Comparison of ENCODE assay signal across 8 cellular contexts in the genomic region with DNA sequence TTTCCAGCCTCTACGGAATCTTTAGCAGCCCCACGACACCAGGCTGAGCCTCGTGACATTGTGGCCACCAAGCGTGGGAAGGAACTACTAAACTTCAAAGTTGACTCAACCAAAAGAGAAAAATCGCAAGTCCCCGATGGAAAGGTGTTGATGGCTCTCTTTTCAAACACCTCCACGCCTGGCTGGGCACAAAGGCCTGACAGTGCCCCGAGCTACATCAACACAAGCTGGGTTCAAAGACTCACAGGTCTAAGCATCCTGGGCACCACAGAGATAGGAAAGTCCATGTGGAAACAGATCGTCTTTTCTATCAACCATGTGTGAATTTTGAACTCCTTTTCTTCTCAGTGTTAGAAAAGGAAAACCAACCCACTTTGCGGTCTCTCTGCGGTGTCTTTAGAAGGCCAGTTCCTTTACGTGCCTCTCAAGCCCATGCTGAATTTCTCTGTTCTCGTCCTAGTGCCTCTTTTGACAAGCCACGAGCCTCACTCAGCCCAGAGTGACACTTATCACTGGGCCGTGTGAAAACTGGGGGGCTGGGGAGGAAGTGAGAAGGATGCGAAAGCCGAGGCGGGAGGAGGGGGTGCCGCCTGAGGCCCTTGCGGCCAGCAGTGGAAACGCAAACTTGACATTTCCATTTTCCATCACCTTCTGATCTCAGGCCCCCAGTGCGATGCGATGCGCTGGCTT. TPM values are rescaled to one million over a fixed set of nuclear protein-coding genes. Genes with fewer than 3 reads are reported as not detected.
A peak's percentile ranks its signal among the peaks of the same experiment; 100 is the strongest.
DNase-seq lines count a peak whose midpoint lies in the region; ATAC-seq and TF ChIP-seq lines count a peak whose summit lies in the region.

No MANE protein-coding gene starts in this region.

- H3K9ac ChIP-seq in DND-41 (ENCODE audit: low read depth, low read length) (no peak overlapping the region), mammary epithelial cell (ENCODE audit: insufficient read depth, low read length) (no peak overlapping the region)

- no peaks in the 10 kb centered on the region for H3K27me3 Mint-ChIP-seq in IgD-negative memory B cell
- H3K27me3 Mint-ChIP-seq in stimulated activated naive B cell treated with anti-CD40 and anti-IgM and Interleukin-4, amounts not matched to agents 10 μg/mL and 1 μg/mL and 100 μg/mL, for 72 hours = no peaks in the 10 kb centered on the region

- intact Hi-C loops in mammary epithelial cell (cut with micrococcal nuclease) = no loop called here

- H3K36me3 ChIP-seq in DND-41 (ENCODE audit: insufficient read depth, low read length) (no peaks in the 10 kb centered on the region), mammary epithelial cell (ENCODE audit: insufficient read depth, low read length) (no peaks in the 10 kb centered on the region), BE2C (no peaks in the 10 kb centered on the region)

- H3K79me2 ChIP-seq in DND-41 (ENCODE audit: insufficient read depth, low read length) (no peaks in the 10 kb centered on the region), mammary epithelial cell (ENCODE audit: insufficient read depth, low read length) (peaks cover 36% of the 10 kb centered on the region)

- peaks cover 56 to 60% (median 56%) of the 10 kb centered on the region in 3 donors for H3K4me1 Mint-ChIP-seq in IgD-negative memory B cell
- peaks cover 58 to 79% of the 10 kb centered on the region in 2 donors for H3K4me1 Mint-ChIP-seq in stimulated activated naive B cell treated with anti-CD40 and anti-IgM and Interleukin-4, amounts not matched to agents 10 μg/mL and 1 μg/mL and 100 μg/mL, for 72 hours

- H4K20me1 ChIP-seq in DND-41 (ENCODE audit: insufficient read depth, low read length) = no peaks in the 10 kb centered on the region
- no peaks in the 10 kb centered on the region for H4K20me1 ChIP-seq in mammary epithelial cell (ENCODE audit: insufficient read depth, low read length)

- TF ChIP-seq CTCF in DND-41 (IDR thresholded peaks at IDR 0.05; ENCODE audit: borderline replicate concordance, extremely low read depth, low read length, poor library complexity, severe bottlenecking) = no peak
- no peak for TF ChIP-seq CTCF in mammary epithelial cell (conservative IDR thresholded peaks at IDR 0.05 in 1 of 2, IDR thresholded peaks at IDR 0.05 in 1 of 2; ENCODE audit: extremely low read depth in 1 of 2, insufficient read depth in 1 of 2, low read depth in 1 of 2, low read length in 2 of 2)
- TF ChIP-seq CTCF in BE2C (IDR thresholded peaks at IDR 0.05; ENCODE audit: low read depth, low read length) = no peak

- H3K9me3 ChIP-seq in DND-41 (ENCODE audit: insufficient read depth, low read length, severe bottlenecking) (no peaks in the 10 kb centered on the region), mammary epithelial cell (replicated peaks; ENCODE audit: insufficient read depth, low read length) (no peaks in the 10 kb centered on the region), BE2C (no peaks in the 10 kb centered on the region)

- peak overlapping the region; percentile 77 to 97 (median 96) for H3K27ac Mint-ChIP-seq in IgD-negative memory B cell
- H3K27ac Mint-ChIP-seq in stimulated activated naive B cell treated with anti-CD40 and anti-IgM and Interleukin-4, amounts not matched to agents 10 μg/mL and 1 μg/mL and 100 μg/mL, for 72 hours = peak overlapping the region; percentile 95

- H3K4me3 ChIP-seq in DND-41 (ENCODE audit: low read depth in 1 of 2, low read length in 2 of 2) (no peak overlapping the region), mammary epithelial cell (replicated peaks in 1 of 3; ENCODE audit: insufficient read depth in 1 of 3, low read depth in 2 of 3, low read length in 3 of 3) (no peak overlapping the region), BE2C (ENCODE audit: low read depth, low read length) (no peak overlapping the region)

- ATAC-seq in DND-41 (ENCODE audit: insufficient read depth, low read depth) = peak; percentile 29; the same call in 1 of the 3 replicates
- peak; percentile 62 for ATAC-seq in GM21423 (IDR thresholded peaks at IDR 0.05; ENCODE audit: unreplicated experiment)
- ATAC-seq in stimulated activated naive B cell treated with anti-CD40 and anti-IgM and Interleukin-4, amounts not matched to agents 10 μg/mL and 1 μg/mL and 100 μg/mL, for 72 hours (replicated peaks) = peak; percentile 89 to 91

- H3K4me1 ChIP-seq in DND-41 (ENCODE audit: insufficient read depth, low read length) (no peaks in the 10 kb centered on the region), mammary epithelial cell (ENCODE audit: insufficient read depth, low read length) (peaks cover 6% of the 10 kb centered on the region), BE2C (no peaks in the 10 kb centered on the region)

- H2AFZ ChIP-seq in DND-41 (ENCODE audit: low read depth, low read length) (no peak overlapping the region), mammary epithelial cell (ENCODE audit: low read depth, low read length) (no peak overlapping the region)

- no peaks in the 10 kb centered on the region for H3K36me3 Mint-ChIP-seq in IgD-negative memory B cell
- peaks cover 9 to 15% of the 10 kb centered on the region in 2 donors for H3K36me3 Mint-ChIP-seq in stimulated activated naive B cell treated with anti-CD40 and anti-IgM and Interleukin-4, amounts not matched to agents 10 μg/mL and 1 μg/mL and 100 μg/mL, for 72 hours

- H3K9me3 Mint-ChIP-seq in IgD-negative memory B cell = no peaks in the 10 kb centered on the region
- H3K9me3 Mint-ChIP-seq in stimulated activated naive B cell treated with anti-CD40 and anti-IgM and Interleukin-4, amounts not matched to agents 10 μg/mL and 1 μg/mL and 100 μg/mL, for 72 hours = no peaks in the 10 kb centered on the region

- no peak overlapping the region for H3K4me2 ChIP-seq in DND-41 (ENCODE audit: insufficient read depth, low read length)
- H3K4me2 ChIP-seq in mammary epithelial cell (ENCODE audit: insufficient read depth, low read depth, low read length) = no peak overlapping the region

- CTCF ChIA-PET in mammary epithelial cell (lab: Charles Lee; ENCODE audit: low non-redundant PET) = no interaction called here

- DNase-seq in DND-41 (no peak), lung microvascular endothelial cell (ENCODE audit: low read depth in 2 of 2) (peak; percentile 32 to 84), mammary epithelial cell (no peak), BE2C (no peak)
- peak; percentile 71 for DNase-seq in activated T-cell treated with anti-CD3 and anti-CD28 coated beads, Interleukin-2, amount 50 U/mL, for 1 hour
- peak; percentile 89 for DNase-seq in stimulated activated naive B cell treated with anti-CD40 and anti-IgM and Interleukin-4, amounts not matched to agents 10 μg/mL and 1 μg/mL and 100 μg/mL, for 72 hours

- dilution Hi-C loops in mammary epithelial cell (cut with HindIII; ENCODE audit: low sequenced_read_pairs) = loop anchor here (5.0 kb wide), 1 partner anchor 69 kb away; no protein-coding TSS in a partner anchor

- 98% methylated on average over 18 of the region's 24 CpGs for WGBS in mammary epithelial cell (ENCODE audit: low coverage, missing lambda C conversion rate)

- in situ Hi-C loops in mammary epithelial cell (cut with MboI; ENCODE audit: low sequenced_read_pairs in 2 of 2) = no loop called here

- no TSS peak for BruUV-seq in mammary epithelial cell (replicated peaks; lab: Mats Ljungman, UMichigan)

- peak overlapping the region; percentile 36 to 90 (median 76) for H3K4me3 Mint-ChIP-seq in IgD-negative memory B cell
- H3K4me3 Mint-ChIP-seq in stimulated activated naive B cell treated with anti-CD40 and anti-IgM and Interleukin-4, amounts not matched to agents 10 μg/mL and 1 μg/mL and 100 μg/mL, for 72 hours = peak overlapping the region; percentile 64 to 70

- no peak overlapping the region for H3K27ac ChIP-seq in DND-41 (ENCODE audit: low read length)
- no peak overlapping the region for H3K27ac ChIP-seq in mammary epithelial cell (ENCODE audit: insufficient read depth, low read depth, low read length)

- H3K27me3 ChIP-seq in DND-41 (ENCODE audit: insufficient read depth, low read length, poor library complexity) (no peaks in the 10 kb centered on the region), mammary epithelial cell (ENCODE audit: insufficient read depth, low read length) (no peaks in the 10 kb centered on the region), BE2C (no peaks in the 10 kb centered on the region)

RNA-seq across cellular contexts. Expression of a gene that starts 59.4 kb away (rescaled TPM):
- polyA plus RNA-seq in IgD-negative memory B cell (10.9 TPM), mammary epithelial cell (5.3 TPM)
- total RNA-seq in lung microvascular endothelial cell (14.1 and 14.6 TPM in 2 replicates), mammary epithelial cell (10 to 100 TPM; 12.3 to 37.3 TPM)
- 9.5 TPM for polyA minus RNA-seq in mammary epithelial cell
- polyA plus RNA-seq in BE2C (2012; ENCODE audit: insufficient read depth, insufficient read length, low read depth) = 14.1 TPM

Comparison
In these comparisons a context has a peak if more than half of its experiments do, and no peak if none do; other contexts are left out.
1. ATAC-seq: peak in every context shown above with its lines; median percentile 90 in stimulated activated naive B cell treated with anti-CD40 and anti-IgM and Interleukin-4, amounts not matched to agents 10 μg/mL and 1 μg/mL and 100 μg/mL, for 72 hours; 62 in GM21423; 29 in DND-41.
2. DNase-seq: peak in activated T-cell treated with anti-CD3 and anti-CD28 coated beads, Interleukin-2, amount 50 U/mL, for 1 hour (single experiment), lung microvascular endothelial cell (2 of 2) and stimulated activated naive B cell treated with anti-CD40 and anti-IgM and Interleukin-4, amounts not matched to agents 10 μg/mL and 1 μg/mL and 100 μg/mL, for 72 hours (single experiment); none in DND-41 (single experiment), mammary epithelial cell (single experiment) and BE2C (single experiment).